Comparison of ENCODE assay signal across 1 cellular context in the genomic region with DNA sequence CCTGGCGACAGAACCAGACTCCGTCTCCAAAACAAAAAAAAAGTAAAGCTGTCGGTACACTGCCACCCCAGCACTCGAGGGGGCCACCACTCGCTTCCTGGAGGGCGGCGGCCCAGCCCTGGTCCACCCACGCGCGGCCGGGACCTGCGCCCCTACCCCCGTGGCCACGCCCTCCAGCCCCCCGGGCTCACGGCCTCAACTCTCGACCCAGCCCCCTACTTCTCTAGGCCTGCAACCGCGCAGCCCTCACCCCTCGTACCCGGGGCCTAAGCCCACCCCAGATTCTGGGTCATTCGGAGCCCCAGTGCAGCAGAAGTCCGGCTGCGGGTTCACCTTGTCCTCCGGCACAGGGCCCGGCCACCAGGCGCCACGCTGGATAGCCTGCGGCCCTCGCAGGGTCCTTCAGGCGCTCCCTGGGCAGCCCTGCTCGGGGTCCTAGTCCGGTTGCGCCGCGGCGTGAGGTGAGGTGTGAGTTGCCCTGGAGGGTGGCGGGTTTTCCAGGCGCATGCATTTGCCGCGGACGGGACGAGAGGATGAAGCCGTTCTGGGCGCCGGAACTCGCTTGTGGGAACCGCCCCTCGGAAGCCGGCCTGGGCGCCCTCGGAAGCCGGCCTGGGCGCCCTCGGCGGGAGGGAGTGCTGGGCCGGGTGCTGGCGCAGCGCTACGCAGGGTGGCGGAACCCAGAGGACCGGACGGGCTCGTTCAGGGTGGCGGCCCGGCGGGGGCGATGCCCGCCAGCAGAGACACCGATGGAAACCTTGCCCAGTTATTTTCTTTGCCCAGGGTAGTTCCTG.
TF ChIP-seq lines count a peak whose summit lies in the region.

Gene NME6, minus strand, starts transcription at position 348 of the 794 bp plus-strand sequence.

TF ChIP-seq in K562, 482 proteins besides CTCF, POLR2A, EP300 and RAD21 (continued from another document and continues in another):
- TF ChIP-seq ZBTB40 (IDR thresholded peaks at IDR 0.05) (peak; percentile 65; the same call in 1 of the 2 replicates), ZBTB40 (CRISPR knock-in tag; IDR thresholded peaks at IDR 0.05) (no peak), HMGN3 (IDR thresholded peaks at IDR 0.05; ENCODE audit: borderline replicate concordance, extremely low read depth, insufficient read length, low read depth, low read length) (no peak), ZBTB1 (CRISPR knock-in tag; IDR thresholded peaks at IDR 0.05; ENCODE audit: borderline replicate concordance, low read depth) (0 out of 2 replicates have a peak, but pooled peaks have one; percentile 58), MEIS2 (IDR thresholded peaks at IDR 0.05; ENCODE audit: partially characterized antibody) (no peak), YY1 (IDR thresholded peaks at IDR 0.05; ENCODE audit: borderline replicate concordance in 1 of 3, control insufficient read depth in 1 of 3, extremely low read depth in 1 of 3, insufficient read depth in 3 of 3, insufficient read length in 1 of 3, insufficient replicate concordance in 2 of 3, low read depth in 1 of 3, low read length in 2 of 3) (peak in 2 of 3 experiments; percentile 6 to 32), TOE1 (IDR thresholded peaks at IDR 0.05; ENCODE audit: borderline replicate concordance) (peak; percentile 50; the same call in 1 of the 2 replicates), TOE1 (CRISPR knock-in tag; IDR thresholded peaks at IDR 0.05; ENCODE audit: borderline replicate concordance, low read depth) (no peak), MCM3 (IDR thresholded peaks at IDR 0.05) (no peak), NR2C2 (CRISPR knock-in tag; IDR thresholded peaks at IDR 0.05) (peak; percentile 65; the same call in 1 of the 2 replicates), NR2C2 (tag; IDR thresholded peaks at IDR 0.05) (peak; percentile 75; the same call in 1 of the 2 replicates), SUPT5H (IDR thresholded peaks at IDR 0.05) (peak; percentile 78), MECOM (CRISPR knock-in tag; IDR thresholded peaks at IDR 0.05) (no peak), MAZ (CRISPR knock-in tag; conservative IDR thresholded peaks at IDR 0.05 in 1 of 2, IDR thresholded peaks at IDR 0.05 in 1 of 2) (peak; percentile 46 to 52; a peak in 1 of 4 replicates), ZFP30 (CRISPR knock-in tag; IDR thresholded peaks at IDR 0.05; ENCODE audit: borderline replicate concordance) (no peak), SIN3A (IDR thresholded peaks at IDR 0.05; ENCODE audit: borderline replicate concordance in 2 of 2, control insufficient read depth in 1 of 2, low read depth in 2 of 2, low read length in 2 of 2) (peak in 1 of 2 experiments; percentile 75; a peak in 1 of 4 replicates), HDAC1 (IDR thresholded peaks at IDR 0.05) (peak in 1 of 2 experiments; percentile 64; a peak in 1 of 4 replicates), HCFC1 (IDR thresholded peaks at IDR 0.05; ENCODE audit: low read depth, low read length) (peak; percentile 75), CREB1 (IDR thresholded peaks at IDR 0.05) (peak; percentile 95), CREB1 (CRISPR knock-in tag; IDR thresholded peaks at IDR 0.05) (peak; percentile 86), EGR1 (conservative IDR thresholded peaks at IDR 0.05) (peak; percentile 97), NCOA2 (IDR thresholded peaks at IDR 0.05; ENCODE audit: partially characterized antibody in 2 of 2) (peak in 1 of 2 experiments; percentile 97), ZNF239 (CRISPR knock-in tag; IDR thresholded peaks at IDR 0.05) (0 out of 2 replicates have a peak, but pooled peaks have one; percentile 11), NBN (IDR thresholded peaks at IDR 0.05; ENCODE audit: low read depth) (0 out of 2 replicates have a peak, but pooled peaks have one; percentile 53), TEAD2 (tag; IDR thresholded peaks at IDR 0.05) (no peak), CXXC5 (CRISPR knock-in tag; IDR thresholded peaks at IDR 0.05) (peak; percentile 91), FOXJ3 (CRISPR knock-in tag; IDR thresholded peaks at IDR 0.05) (no peak), PRMT5 (CRISPR knock-in tag; IDR thresholded peaks at IDR 0.05) (no peak), STAT5A (IDR thresholded peaks at IDR 0.05; ENCODE audit: borderline replicate concordance, low read length) (no peak), SIN3B (IDR thresholded peaks at IDR 0.05; ENCODE audit: low read depth) (peak; percentile 65; the same call in 1 of the 2 replicates), ZNF124 (CRISPR knock-in tag; IDR thresholded peaks at IDR 0.05) (no peak), E2F3 (CRISPR knock-in tag; IDR thresholded peaks at IDR 0.05) (peak; percentile 66), FOXP1 (CRISPR knock-in tag; IDR thresholded peaks at IDR 0.05) (no peak), ATF1 (CRISPR knock-in tag; IDR thresholded peaks at IDR 0.05) (peak; percentile 38; the same call in 1 of the 2 replicates), ATF1 (tag; IDR thresholded peaks at IDR 0.05) (peak; percentile 91), ZFX (CRISPR knock-in tag; IDR thresholded peaks at IDR 0.05) (peak; percentile 89), GABPB2 (CRISPR knock-in tag; conservative IDR thresholded peaks at IDR 0.05) (no peak), ZNF609 (CRISPR knock-in tag; IDR thresholded peaks at IDR 0.05; ENCODE audit: borderline replicate concordance) (no peak)
- TF ChIP-seq, protein P1, sequence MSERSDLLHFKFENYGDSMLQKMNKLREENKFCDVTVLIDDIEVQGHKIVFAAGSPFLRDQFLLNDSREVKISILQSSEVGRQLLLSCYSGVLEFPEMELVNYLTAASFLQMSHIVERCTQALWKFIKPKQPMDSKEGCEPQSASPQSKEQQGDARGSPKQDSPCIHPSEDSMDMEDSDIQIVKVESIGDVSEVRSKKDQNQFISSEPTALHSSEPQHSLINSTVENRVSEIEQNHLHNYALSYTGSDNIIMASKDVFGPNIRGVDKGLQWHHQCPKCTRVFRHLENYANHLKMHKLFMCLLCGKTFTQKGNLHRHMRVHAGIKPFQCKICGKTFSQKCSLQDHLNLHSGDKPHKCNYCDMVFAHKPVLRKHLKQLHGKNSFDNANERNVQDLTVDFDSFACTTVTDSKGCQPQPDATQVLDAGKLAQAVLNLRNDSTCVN (CRISPR knock-in tag; IDR thresholded peaks at IDR 0.05), result no peak
- TF ChIP-seq, protein P2, sequence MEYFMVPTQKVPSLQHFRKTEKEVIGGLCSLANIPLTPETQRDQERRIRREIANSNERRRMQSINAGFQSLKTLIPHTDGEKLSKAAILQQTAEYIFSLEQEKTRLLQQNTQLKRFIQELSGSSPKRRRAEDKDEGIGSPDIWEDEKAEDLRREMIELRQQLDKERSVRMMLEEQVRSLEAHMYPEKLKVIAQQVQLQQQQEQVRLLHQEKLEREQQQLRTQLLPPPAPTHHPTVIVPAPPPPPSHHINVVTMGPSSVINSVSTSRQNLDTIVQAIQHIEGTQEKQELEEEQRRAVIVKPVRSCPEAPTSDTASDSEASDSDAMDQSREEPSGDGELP (CRISPR knock-in tag; IDR thresholded peaks at IDR 0.05; ENCODE audit: borderline replicate concordance), result peak; percentile 89
- TF ChIP-seq, protein P3, sequence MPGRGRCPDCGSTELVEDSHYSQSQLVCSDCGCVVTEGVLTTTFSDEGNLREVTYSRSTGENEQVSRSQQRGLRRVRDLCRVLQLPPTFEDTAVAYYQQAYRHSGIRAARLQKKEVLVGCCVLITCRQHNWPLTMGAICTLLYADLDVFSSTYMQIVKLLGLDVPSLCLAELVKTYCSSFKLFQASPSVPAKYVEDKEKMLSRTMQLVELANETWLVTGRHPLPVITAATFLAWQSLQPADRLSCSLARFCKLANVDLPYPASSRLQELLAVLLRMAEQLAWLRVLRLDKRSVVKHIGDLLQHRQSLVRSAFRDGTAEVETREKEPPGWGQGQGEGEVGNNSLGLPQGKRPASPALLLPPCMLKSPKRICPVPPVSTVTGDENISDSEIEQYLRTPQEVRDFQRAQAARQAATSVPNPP (IDR thresholded peaks at IDR 0.05; ENCODE audit: borderline replicate concordance, insufficient read depth, insufficient read length), result no peak
